2 cellular contexts compared by ENCODE assay signal in the genomic region with DNA sequence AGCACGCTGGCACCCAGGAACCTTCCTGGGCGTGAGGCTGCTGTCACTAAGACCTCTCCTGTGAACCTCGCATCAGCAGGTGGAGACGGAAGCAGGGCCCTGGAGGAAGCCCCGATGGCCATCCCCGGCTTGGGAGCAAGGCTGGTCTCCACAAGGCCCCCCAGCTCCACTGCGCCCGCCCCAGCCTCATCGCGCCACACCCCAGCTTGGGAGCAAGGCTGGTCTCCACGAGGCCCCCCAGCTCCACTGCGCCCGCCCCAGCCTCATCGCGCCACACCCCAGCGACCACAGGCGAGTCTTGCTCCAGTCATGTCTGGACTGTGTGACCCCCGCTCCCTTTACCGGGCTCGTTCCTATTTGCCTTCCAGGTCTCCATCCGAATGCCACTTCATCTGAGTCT.
A peak's percentile ranks its signal among the peaks of the same experiment; 100 is the strongest.
TF ChIP-seq lines count a peak whose summit lies in the region.

No MANE protein-coding gene starts in this region.

TF ChIP-seq in HepG2, 621 proteins besides CTCF, POLR2A, EP300 and RAD21:
- TF ChIP-seq PITX1 (CRISPR knock-in tag; IDR thresholded peaks at IDR 0.05), result no peak
- TF ChIP-seq, protein P1, sequence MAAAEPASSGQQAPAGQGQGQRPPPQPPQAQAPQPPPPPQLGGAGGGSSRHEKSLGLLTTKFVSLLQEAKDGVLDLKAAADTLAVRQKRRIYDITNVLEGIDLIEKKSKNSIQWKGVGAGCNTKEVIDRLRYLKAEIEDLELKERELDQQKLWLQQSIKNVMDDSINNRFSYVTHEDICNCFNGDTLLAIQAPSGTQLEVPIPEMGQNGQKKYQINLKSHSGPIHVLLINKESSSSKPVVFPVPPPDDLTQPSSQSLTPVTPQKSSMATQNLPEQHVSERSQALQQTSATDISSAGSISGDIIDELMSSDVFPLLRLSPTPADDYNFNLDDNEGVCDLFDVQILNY (CRISPR knock-in tag; conservative IDR thresholded peaks at IDR 0.05), result no peak
- TF ChIP-seq MEIS1 (CRISPR knock-in tag; IDR thresholded peaks at IDR 0.05; ENCODE audit: borderline replicate concordance), result no peak
- no peak for TF ChIP-seq BCL3 (CRISPR knock-in tag; IDR thresholded peaks at IDR 0.05)
- no peak for TF ChIP-seq IRX3 (CRISPR knock-in tag; IDR thresholded peaks at IDR 0.05; ENCODE audit: borderline replicate concordance, low read depth)
- TF ChIP-seq GLI4 (CRISPR knock-in tag; IDR thresholded peaks at IDR 0.05; ENCODE audit: borderline replicate concordance), result no peak
- TF ChIP-seq, protein P2, sequence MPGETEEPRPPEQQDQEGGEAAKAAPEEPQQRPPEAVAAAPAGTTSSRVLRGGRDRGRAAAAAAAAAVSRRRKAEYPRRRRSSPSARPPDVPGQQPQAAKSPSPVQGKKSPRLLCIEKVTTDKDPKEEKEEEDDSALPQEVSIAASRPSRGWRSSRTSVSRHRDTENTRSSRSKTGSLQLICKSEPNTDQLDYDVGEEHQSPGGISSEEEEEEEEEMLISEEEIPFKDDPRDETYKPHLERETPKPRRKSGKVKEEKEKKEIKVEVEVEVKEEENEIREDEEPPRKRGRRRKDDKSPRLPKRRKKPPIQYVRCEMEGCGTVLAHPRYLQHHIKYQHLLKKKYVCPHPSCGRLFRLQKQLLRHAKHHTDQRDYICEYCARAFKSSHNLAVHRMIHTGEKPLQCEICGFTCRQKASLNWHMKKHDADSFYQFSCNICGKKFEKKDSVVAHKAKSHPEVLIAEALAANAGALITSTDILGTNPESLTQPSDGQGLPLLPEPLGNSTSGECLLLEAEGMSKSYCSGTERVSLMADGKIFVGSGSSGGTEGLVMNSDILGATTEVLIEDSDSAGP (CRISPR knock-in tag; IDR thresholded peaks at IDR 0.05; ENCODE audit: borderline replicate concordance), result no peak
- TF ChIP-seq ZNF550 (CRISPR knock-in tag; IDR thresholded peaks at IDR 0.05; ENCODE audit: borderline replicate concordance), result no peak
- no peak for TF ChIP-seq RXRA (CRISPR knock-in tag; IDR thresholded peaks at IDR 0.05)
- TF ChIP-seq HNRNPL (IDR thresholded peaks at IDR 0.05; ENCODE audit: low read depth, low read length), result no peak
- TF ChIP-seq ZNF382 (CRISPR knock-in tag; IDR thresholded peaks at IDR 0.05; ENCODE audit: borderline replicate concordance), result no peak
TF ChIP-seq in HepG2: peak in this region for 0.

TF ChIP-seq in K562, 482 proteins besides CTCF, POLR2A, EP300 and RAD21:
- no peak for TF ChIP-seq ZC3H11A (IDR thresholded peaks at IDR 0.05; ENCODE audit: low read depth, low read length)
- peak; percentile 40; the same call in 1 of the 2 replicates for TF ChIP-seq POLR2G (IDR thresholded peaks at IDR 0.05; ENCODE audit: low read depth, low read length)
